Comparison of ENCODE assay signal across 8 cellular contexts in genomic region chr14:50560929-50561280, GRCh38. TPM values are rescaled to one million over a fixed set of nuclear protein-coding genes. Genes with fewer than 3 reads are reported as not detected.
DNase-seq lines count a peak whose midpoint lies in the region; ATAC-seq and TF ChIP-seq lines count a peak whose summit lies in the region.

No MANE protein-coding gene starts in this region.

- H3K4me2 ChIP-seq in Karpas-422 (ENCODE audit: low read depth, low read length, poor library complexity, severe bottlenecking) (peak overlapping the region; percentile 94), parathyroid adenoma (ENCODE audit: low read length) (peak overlapping the region; percentile 73)

- H3K9me3 Mint-ChIP-seq in activated naive CD8-positive, alpha-beta T cell treated with anti-CD3 and anti-CD28 coated beads, Interleukin-2, amount 50 U/mL, for 24 hours, result peaks cover under 1% of the 10 kb centered on the region
- H3K9me3 Mint-ChIP-seq in type B pancreatic cell, result no peaks in the 10 kb centered on the region

- H3K79me2 ChIP-seq in Karpas-422 (ENCODE audit: low read length) (no peaks in the 10 kb centered on the region), parathyroid adenoma (no peaks in the 10 kb centered on the region)

- H3K4me3 ChIP-seq in Karpas-422 (ENCODE audit: low read length) (peak overlapping the region; percentile 73), heart left ventricle (peak overlapping the region; percentile 45 to 83 (median 70)), parathyroid adenoma (ENCODE audit: low read depth, low read length) (peak overlapping the region; percentile 53)

- no peak overlapping the region for H3K27ac ChIP-seq in Karpas-422 (ENCODE audit: low read length)
- peak overlapping the region; percentile 56 to 92 (median 78) for H3K27ac ChIP-seq in heart left ventricle
- H3K27ac ChIP-seq in parathyroid adenoma, result peak overlapping the region; percentile 93

- TF ChIP-seq CTCF in heart left ventricle (IDR thresholded peaks at IDR 0.05) (no peak), parathyroid adenoma (IDR thresholded peaks at IDR 0.05) (no peak), type B pancreatic cell (conservative IDR thresholded peaks at IDR 0.05) (no peak)

- ATAC-seq in activated naive CD8-positive, alpha-beta T cell treated with anti-CD3 and anti-CD28 coated beads, Interleukin-2, amount 50 U/mL, for 24 hours, result peak; percentile 61
- ATAC-seq in heart left ventricle, result peak; percentile 70 to 92 (median 84)

- peak overlapping the region; percentile 78 for H3K4me3 Mint-ChIP-seq in activated naive CD8-positive, alpha-beta T cell treated with anti-CD3 and anti-CD28 coated beads, Interleukin-2, amount 50 U/mL, for 24 hours
- peak overlapping the region; percentile 94 for H3K4me3 Mint-ChIP-seq in type B pancreatic cell

- intact Hi-C loops in heart left ventricle (cut with DNase I), result no loop called here

- TF ChIP-seq POLR2A in heart left ventricle (IDR thresholded peaks at IDR 0.05), result no peak

- H2AFZ ChIP-seq in Karpas-422 (ENCODE audit: low read length) (no peak overlapping the region), parathyroid adenoma (peak overlapping the region; percentile 96)

- H3K27me3 ChIP-seq in Karpas-422 (ENCODE audit: low read length) (peaks cover 6% of the 10 kb centered on the region; the same call in 1 of the 2 replicates), heart left ventricle (peaks cover 0 to 6% (median 0%) of the 10 kb centered on the region in 9 donors), parathyroid adenoma (ENCODE audit: control insufficient read depth, insufficient read depth, low read length) (no peaks in the 10 kb centered on the region)

- 1 to 3% (median 2%) methylated on average over 21 of the region's 21 CpGs for WGBS in heart left ventricle, 4 donors

- H3K36me3 Mint-ChIP-seq in activated naive CD8-positive, alpha-beta T cell treated with anti-CD3 and anti-CD28 coated beads, Interleukin-2, amount 50 U/mL, for 24 hours (ENCODE audit: low read depth), result no peaks in the 10 kb centered on the region
- no peaks in the 10 kb centered on the region for H3K36me3 Mint-ChIP-seq in type B pancreatic cell

- no peaks in the 10 kb centered on the region for H3K9me2 ChIP-seq in Karpas-422 (replicated peaks; ENCODE audit: insufficient read depth, low read length)

- DNase-seq in DMS153 (lab: John Stamatoyannopoulos, UW), result peak; percentile 48
- DNase-seq in Karpas-422, result no peak
- DNase-seq in SK-MEL-5 (ENCODE audit: low read depth, low spot score), result peak; percentile 56
- peak; percentile 61 for DNase-seq in activated naive CD8-positive, alpha-beta T cell treated with anti-CD3 and anti-CD28 coated beads, Interleukin-2, amount 50 U/mL, for 24 hours
- DNase-seq in heart left ventricle, result peak; percentile 75 to 89 (median 85)
- peak; percentile 73 for DNase-seq in type B pancreatic cell (ENCODE audit: extremely low spot score, unreplicated experiment)
- no peak for DNase-seq in GM19240 (ENCODE audit: insufficient read length, low spot score)

- H3K4me1 Mint-ChIP-seq in activated naive CD8-positive, alpha-beta T cell treated with anti-CD3 and anti-CD28 coated beads, Interleukin-2, amount 50 U/mL, for 24 hours, result peaks cover 14% of the 10 kb centered on the region
- peaks cover 13% of the 10 kb centered on the region for H3K4me1 Mint-ChIP-seq in type B pancreatic cell (ENCODE audit: unreplicated experiment)

- H3K9ac ChIP-seq in Karpas-422 (ENCODE audit: low read length) (no peak overlapping the region), parathyroid adenoma (no peak overlapping the region)

- peaks cover 18% of the 10 kb centered on the region for H3K4me1 ChIP-seq in Karpas-422 (ENCODE audit: low read length)
- peaks cover 0 to 17% (median 7%) of the 10 kb centered on the region in 12 donors for H3K4me1 ChIP-seq in heart left ventricle
- H3K4me1 ChIP-seq in parathyroid adenoma, result peaks cover 3% of the 10 kb centered on the region

- H3K27ac Mint-ChIP-seq in activated naive CD8-positive, alpha-beta T cell treated with anti-CD3 and anti-CD28 coated beads, Interleukin-2, amount 50 U/mL, for 24 hours, result no peak overlapping the region
- peak overlapping the region; percentile 94 for H3K27ac Mint-ChIP-seq in type B pancreatic cell

- H3K27me3 Mint-ChIP-seq in activated naive CD8-positive, alpha-beta T cell treated with anti-CD3 and anti-CD28 coated beads, Interleukin-2, amount 50 U/mL, for 24 hours, result peaks cover 34% of the 10 kb centered on the region
- peaks cover 9% of the 10 kb centered on the region for H3K27me3 Mint-ChIP-seq in type B pancreatic cell

- no peaks in the 10 kb centered on the region for H4K20me1 ChIP-seq in Karpas-422 (ENCODE audit: insufficient read depth, low read depth, low read length)

- in situ Hi-C loops in SK-MEL-5 (cut with HindIII; ENCODE audit: low pct_unique_long_range_greater_than_20kb, low sequenced_read_pairs), result no loop called here

- H3K9me3 ChIP-seq in Karpas-422 (ENCODE audit: low read length) (no peaks in the 10 kb centered on the region), heart left ventricle (no peaks in the 10 kb centered on the region), parathyroid adenoma (ENCODE audit: control insufficient read depth, low read length) (no peaks in the 10 kb centered on the region)

- H3K36me3 ChIP-seq in Karpas-422 (ENCODE audit: insufficient read depth, low read length) (no peaks in the 10 kb centered on the region), heart left ventricle (no peaks in the 10 kb centered on the region), parathyroid adenoma (ENCODE audit: control insufficient read depth, insufficient read depth, low read length) (no peaks in the 10 kb centered on the region)

RNA-seq across cellular contexts. Expression of gene ATL1, which starts 1.0 kb away (rescaled TPM):
- 0.18 and 3.3 TPM in 2 replicates for total RNA-seq in Karpas-422 (2014; rRNA removed; shearing (Covaris generic); ENCODE audit: low replicate concordance)
- 4.5 and 4.8 TPM in 2 replicates for total RNA-seq in SK-MEL-5 (2014; rRNA removed; shearing (Covaris generic))
- 3.8 and 4.9 TPM in 2 replicates for polyA plus RNA-seq in SK-MEL-5 (2015; cell fraction: cytosol; rRNA removed)
- polyA plus RNA-seq in SK-MEL-5 (2015; cell fraction: nucleus; rRNA removed), result 2.1 and 3.2 TPM in 2 replicates
- total RNA-seq in heart left ventricle (1 to 10 TPM in 5 of 9 donors, under 1 TPM in 4; 0.28 to 3.1 (median 1.1) TPM), type B pancreatic cell (ENCODE audit: low replicate concordance) (5.7 and 7.3 TPM in 2 replicates)
- polyA plus RNA-seq in heart left ventricle, result under 1 TPM; 0.30 to 0.67 TPM

RNA-seq across cellular contexts. Expression of gene MAP4K5, which starts 28.5 kb away (rescaled TPM):
- 73.5 and 127 TPM in 2 replicates for total RNA-seq in Karpas-422 (2014; rRNA removed; shearing (Covaris generic); ENCODE audit: low replicate concordance)
- 34.3 and 38.4 TPM in 2 replicates for total RNA-seq in SK-MEL-5 (2014; rRNA removed; shearing (Covaris generic))
- polyA plus RNA-seq in SK-MEL-5 (2015; cell fraction: cytosol; rRNA removed), result 56.6 and 73.2 TPM in 2 replicates
- polyA plus RNA-seq in SK-MEL-5 (2015; cell fraction: nucleus; rRNA removed), result 106 and 108 TPM in 2 replicates
- total RNA-seq in heart left ventricle, result 10 to 100 TPM in 8 of 9 donors, 1 to 10 TPM in 1; 9.0 to 43.3 (median 16.6) TPM
- 10 to 100 TPM in 1 of 2 donors, 1 to 10 TPM in 1; 4.7 to 17.0 TPM for polyA plus RNA-seq in heart left ventricle
- 48.2 and 58.4 TPM in 2 replicates for total RNA-seq in type B pancreatic cell (ENCODE audit: low replicate concordance)

Comparison
In these comparisons a context has a peak if more than half of its experiments do, and no peak if none do; other contexts are left out.
1. DNase-seq: peak in DMS153 (single experiment), SK-MEL-5 (single experiment), activated naive CD8-positive, alpha-beta T cell treated with anti-CD3 and anti-CD28 coated beads, Interleukin-2, amount 50 U/mL, for 24 hours (single experiment), heart left ventricle (5 of 5) and type B pancreatic cell (single experiment); none in Karpas-422 (single experiment) and GM19240 (single experiment).
2. Peak in every context shown above with its lines, with median percentiles within 50 percentile points of each other: H3K4me3 ChIP-seq.